1 cellular context compared by ENCODE assay signal in genomic region chr15:75639709-75640482, GRCh38.
TF ChIP-seq lines count a peak whose summit lies in the region.

Gene IMP3, minus strand, starts transcription at chr15:75640224. Its CDS starts 56 bp downstream, at chr15:75640168.

TF ChIP-seq in K562, 482 proteins besides CTCF, POLR2A, EP300 and RAD21 (continued from another document and continues in another):
- TF ChIP-seq, protein P1, sequence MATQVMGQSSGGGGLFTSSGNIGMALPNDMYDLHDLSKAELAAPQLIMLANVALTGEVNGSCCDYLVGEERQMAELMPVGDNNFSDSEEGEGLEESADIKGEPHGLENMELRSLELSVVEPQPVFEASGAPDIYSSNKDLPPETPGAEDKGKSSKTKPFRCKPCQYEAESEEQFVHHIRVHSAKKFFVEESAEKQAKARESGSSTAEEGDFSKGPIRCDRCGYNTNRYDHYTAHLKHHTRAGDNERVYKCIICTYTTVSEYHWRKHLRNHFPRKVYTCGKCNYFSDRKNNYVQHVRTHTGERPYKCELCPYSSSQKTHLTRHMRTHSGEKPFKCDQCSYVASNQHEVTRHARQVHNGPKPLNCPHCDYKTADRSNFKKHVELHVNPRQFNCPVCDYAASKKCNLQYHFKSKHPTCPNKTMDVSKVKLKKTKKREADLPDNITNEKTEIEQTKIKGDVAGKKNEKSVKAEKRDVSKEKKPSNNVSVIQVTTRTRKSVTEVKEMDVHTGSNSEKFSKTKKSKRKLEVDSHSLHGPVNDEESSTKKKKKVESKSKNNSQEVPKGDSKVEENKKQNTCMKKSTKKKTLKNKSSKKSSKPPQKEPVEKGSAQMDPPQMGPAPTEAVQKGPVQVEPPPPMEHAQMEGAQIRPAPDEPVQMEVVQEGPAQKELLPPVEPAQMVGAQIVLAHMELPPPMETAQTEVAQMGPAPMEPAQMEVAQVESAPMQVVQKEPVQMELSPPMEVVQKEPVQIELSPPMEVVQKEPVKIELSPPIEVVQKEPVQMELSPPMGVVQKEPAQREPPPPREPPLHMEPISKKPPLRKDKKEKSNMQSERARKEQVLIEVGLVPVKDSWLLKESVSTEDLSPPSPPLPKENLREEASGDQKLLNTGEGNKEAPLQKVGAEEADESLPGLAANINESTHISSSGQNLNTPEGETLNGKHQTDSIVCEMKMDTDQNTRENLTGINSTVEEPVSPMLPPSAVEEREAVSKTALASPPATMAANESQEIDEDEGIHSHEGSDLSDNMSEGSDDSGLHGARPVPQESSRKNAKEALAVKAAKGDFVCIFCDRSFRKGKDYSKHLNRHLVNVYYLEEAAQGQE (CRISPR knock-in tag; IDR thresholded peaks at IDR 0.05; ENCODE audit: low read depth): peak; percentile 30; the same call in 1 of the 2 replicates
- no peak for TF ChIP-seq SLC30A9 (CRISPR knock-in tag; IDR thresholded peaks at IDR 0.05)
- TF ChIP-seq RHOXF2B (CRISPR knock-in tag; conservative IDR thresholded peaks at IDR 0.05): no peak
- TF ChIP-seq CREBBP (IDR thresholded peaks at IDR 0.05; ENCODE audit: low read depth, low read length): no peak
- TF ChIP-seq E2F3 (CRISPR knock-in tag; IDR thresholded peaks at IDR 0.05): peak; percentile 60; the same call in 1 of the 2 replicates
- peak; percentile 76 for TF ChIP-seq EGR1 (conservative IDR thresholded peaks at IDR 0.05)
- peak; percentile 37 for TF ChIP-seq CREM (IDR thresholded peaks at IDR 0.05; ENCODE audit: low read depth)
- TF ChIP-seq ZNF75A (CRISPR knock-in tag; IDR thresholded peaks at IDR 0.05): no peak
- no peak for TF ChIP-seq ZNF785 (CRISPR knock-in tag; IDR thresholded peaks at IDR 0.05)
- no peak for TF ChIP-seq BCL6 (CRISPR knock-in tag; IDR thresholded peaks at IDR 0.05)
- TF ChIP-seq ZNF583 (CRISPR knock-in tag; IDR thresholded peaks at IDR 0.05): no peak
- TF ChIP-seq ELF2 (CRISPR knock-in tag; IDR thresholded peaks at IDR 0.05): peak; percentile 88; the same call in 1 of the 2 replicates
- TF ChIP-seq ZBTB1 (CRISPR knock-in tag; IDR thresholded peaks at IDR 0.05; ENCODE audit: borderline replicate concordance, low read depth): peak; percentile 72; the same call in 1 of the 2 replicates
- no peak for TF ChIP-seq FOXO4 (CRISPR knock-in tag; IDR thresholded peaks at IDR 0.05)
- TF ChIP-seq ZNF76 (CRISPR knock-in tag; IDR thresholded peaks at IDR 0.05; ENCODE audit: borderline replicate concordance): 0 out of 2 replicates have a peak, but pooled peaks have one; percentile 66
- peak; percentile 65; the same call in 1 of the 2 replicates for TF ChIP-seq GTF2F1 (IDR thresholded peaks at IDR 0.05; ENCODE audit: low read depth, low read length)
- 0 out of 2 replicates have a peak, but pooled peaks have one; percentile 81 for TF ChIP-seq MED1 (CRISPR knock-in tag; IDR thresholded peaks at IDR 0.05; ENCODE audit: borderline replicate concordance)
- no peak for TF ChIP-seq ZNF212 (CRISPR knock-in tag; IDR thresholded peaks at IDR 0.05)
- TF ChIP-seq FIP1L1 (IDR thresholded peaks at IDR 0.05; ENCODE audit: low read depth, low read length, poor library complexity, severe bottlenecking): peak; percentile 89
- TF ChIP-seq KAT2B (IDR thresholded peaks at IDR 0.05; ENCODE audit: low read depth, low read length): no peak
- TF ChIP-seq SMARCE1 (IDR thresholded peaks at IDR 0.05): no peak
- peak; percentile 83; the same call in 1 of the 2 replicates for TF ChIP-seq MTA3 (IDR thresholded peaks at IDR 0.05; ENCODE audit: borderline replicate concordance)
- TF ChIP-seq FOXM1 (IDR thresholded peaks at IDR 0.05; ENCODE audit: low read depth): no peak
- TF ChIP-seq FOXM1 (CRISPR knock-in tag; IDR thresholded peaks at IDR 0.05; ENCODE audit: low read depth): peak; percentile 75; the same call in 1 of the 2 replicates
- TF ChIP-seq IRF1 (CRISPR knock-in tag; IDR thresholded peaks at IDR 0.05; ENCODE audit: borderline replicate concordance): no peak
- TF ChIP-seq TCF7L2 (IDR thresholded peaks at IDR 0.05; ENCODE audit: low read depth, low read length): no peak
- TF ChIP-seq L3MBTL2 (IDR thresholded peaks at IDR 0.05): peak; percentile 84
- TF ChIP-seq BRCA1 (IDR thresholded peaks at IDR 0.05): no peak
- TF ChIP-seq BRCA1 (CRISPR knock-in tag; IDR thresholded peaks at IDR 0.05): no peak
- TF ChIP-seq FOXK1 (CRISPR knock-in tag; IDR thresholded peaks at IDR 0.05; ENCODE audit: borderline replicate concordance): peak; percentile 36; the same call in 1 of the 2 replicates
- TF ChIP-seq NFATC3 (IDR thresholded peaks at IDR 0.05): no peak
- no peak for TF ChIP-seq ZNF407 (IDR thresholded peaks at IDR 0.05; ENCODE audit: low read depth)
- TF ChIP-seq ZNF644 (tag; IDR thresholded peaks at IDR 0.05; ENCODE audit: low read depth): no peak
- TF ChIP-seq, protein P2, sequence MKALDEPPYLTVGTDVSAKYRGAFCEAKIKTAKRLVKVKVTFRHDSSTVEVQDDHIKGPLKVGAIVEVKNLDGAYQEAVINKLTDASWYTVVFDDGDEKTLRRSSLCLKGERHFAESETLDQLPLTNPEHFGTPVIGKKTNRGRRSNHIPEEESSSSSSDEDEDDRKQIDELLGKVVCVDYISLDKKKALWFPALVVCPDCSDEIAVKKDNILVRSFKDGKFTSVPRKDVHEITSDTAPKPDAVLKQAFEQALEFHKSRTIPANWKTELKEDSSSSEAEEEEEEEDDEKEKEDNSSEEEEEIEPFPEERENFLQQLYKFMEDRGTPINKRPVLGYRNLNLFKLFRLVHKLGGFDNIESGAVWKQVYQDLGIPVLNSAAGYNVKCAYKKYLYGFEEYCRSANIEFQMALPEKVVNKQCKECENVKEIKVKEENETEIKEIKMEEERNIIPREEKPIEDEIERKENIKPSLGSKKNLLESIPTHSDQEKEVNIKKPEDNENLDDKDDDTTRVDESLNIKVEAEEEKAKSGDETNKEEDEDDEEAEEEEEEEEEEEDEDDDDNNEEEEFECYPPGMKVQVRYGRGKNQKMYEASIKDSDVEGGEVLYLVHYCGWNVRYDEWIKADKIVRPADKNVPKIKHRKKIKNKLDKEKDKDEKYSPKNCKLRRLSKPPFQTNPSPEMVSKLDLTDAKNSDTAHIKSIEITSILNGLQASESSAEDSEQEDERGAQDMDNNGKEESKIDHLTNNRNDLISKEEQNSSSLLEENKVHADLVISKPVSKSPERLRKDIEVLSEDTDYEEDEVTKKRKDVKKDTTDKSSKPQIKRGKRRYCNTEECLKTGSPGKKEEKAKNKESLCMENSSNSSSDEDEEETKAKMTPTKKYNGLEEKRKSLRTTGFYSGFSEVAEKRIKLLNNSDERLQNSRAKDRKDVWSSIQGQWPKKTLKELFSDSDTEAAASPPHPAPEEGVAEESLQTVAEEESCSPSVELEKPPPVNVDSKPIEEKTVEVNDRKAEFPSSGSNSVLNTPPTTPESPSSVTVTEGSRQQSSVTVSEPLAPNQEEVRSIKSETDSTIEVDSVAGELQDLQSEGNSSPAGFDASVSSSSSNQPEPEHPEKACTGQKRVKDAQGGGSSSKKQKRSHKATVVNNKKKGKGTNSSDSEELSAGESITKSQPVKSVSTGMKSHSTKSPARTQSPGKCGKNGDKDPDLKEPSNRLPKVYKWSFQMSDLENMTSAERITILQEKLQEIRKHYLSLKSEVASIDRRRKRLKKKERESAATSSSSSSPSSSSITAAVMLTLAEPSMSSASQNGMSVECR (CRISPR knock-in tag; IDR thresholded peaks at IDR 0.05): peak; percentile 98
- TF ChIP-seq PHB (CRISPR knock-in tag; IDR thresholded peaks at IDR 0.05): no peak
- TF ChIP-seq ILF3 (IDR thresholded peaks at IDR 0.05; ENCODE audit: borderline replicate concordance): no peak
- TF ChIP-seq KDM2B (CRISPR knock-in tag; IDR thresholded peaks at IDR 0.05): 0 out of 2 replicates have a peak, but pooled peaks have one; percentile 82
- peak; percentile 18 for TF ChIP-seq SMAD1 (IDR thresholded peaks at IDR 0.05; ENCODE audit: low read depth, low read length, partially characterized antibody)
- TF ChIP-seq ZNF780A (CRISPR knock-in tag; IDR thresholded peaks at IDR 0.05): no peak
- TF ChIP-seq, protein P3, sequence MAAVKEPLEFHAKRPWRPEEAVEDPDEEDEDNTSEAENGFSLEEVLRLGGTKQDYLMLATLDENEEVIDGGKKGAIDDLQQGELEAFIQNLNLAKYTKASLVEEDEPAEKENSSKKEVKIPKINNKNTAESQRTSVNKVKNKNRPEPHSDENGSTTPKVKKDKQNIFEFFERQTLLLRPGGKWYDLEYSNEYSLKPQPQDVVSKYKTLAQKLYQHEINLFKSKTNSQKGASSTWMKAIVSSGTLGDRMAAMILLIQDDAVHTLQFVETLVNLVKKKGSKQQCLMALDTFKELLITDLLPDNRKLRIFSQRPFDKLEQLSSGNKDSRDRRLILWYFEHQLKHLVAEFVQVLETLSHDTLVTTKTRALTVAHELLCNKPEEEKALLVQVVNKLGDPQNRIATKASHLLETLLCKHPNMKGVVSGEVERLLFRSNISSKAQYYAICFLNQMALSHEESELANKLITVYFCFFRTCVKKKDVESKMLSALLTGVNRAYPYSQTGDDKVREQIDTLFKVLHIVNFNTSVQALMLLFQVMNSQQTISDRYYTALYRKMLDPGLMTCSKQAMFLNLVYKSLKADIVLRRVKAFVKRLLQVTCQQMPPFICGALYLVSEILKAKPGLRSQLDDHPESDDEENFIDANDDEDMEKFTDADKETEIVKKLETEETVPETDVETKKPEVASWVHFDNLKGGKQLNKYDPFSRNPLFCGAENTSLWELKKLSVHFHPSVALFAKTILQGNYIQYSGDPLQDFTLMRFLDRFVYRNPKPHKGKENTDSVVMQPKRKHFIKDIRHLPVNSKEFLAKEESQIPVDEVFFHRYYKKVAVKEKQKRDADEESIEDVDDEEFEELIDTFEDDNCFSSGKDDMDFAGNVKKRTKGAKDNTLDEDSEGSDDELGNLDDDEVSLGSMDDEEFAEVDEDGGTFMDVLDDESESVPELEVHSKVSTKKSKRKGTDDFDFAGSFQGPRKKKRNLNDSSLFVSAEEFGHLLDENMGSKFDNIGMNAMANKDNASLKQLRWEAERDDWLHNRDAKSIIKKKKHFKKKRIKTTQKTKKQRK (IDR thresholded peaks at IDR 0.05; ENCODE audit: borderline replicate concordance, low read depth, low read length): no peak
